In the genomic region with DNA sequence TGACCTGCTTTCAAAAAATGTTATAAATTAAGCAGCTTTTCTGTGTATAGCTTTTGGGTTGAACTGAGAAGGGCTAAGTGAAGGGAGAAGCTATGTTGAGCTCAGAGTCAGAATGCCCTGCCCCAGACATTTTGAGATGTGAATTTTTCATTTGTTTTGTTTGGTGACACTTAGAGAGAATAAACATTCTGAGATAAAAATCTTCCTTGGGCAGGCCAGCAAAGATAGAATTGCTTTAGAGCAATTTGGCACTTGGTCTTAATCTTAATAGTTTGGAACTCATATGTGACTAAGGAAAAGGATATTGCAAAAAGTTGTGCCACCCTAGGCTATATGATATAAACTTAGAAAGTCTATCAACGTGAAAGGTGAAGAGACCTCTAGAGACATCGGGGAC, we compare ENCODE assay signal across 25 cellular contexts. TPM values are rescaled to one million over a fixed set of nuclear protein-coding genes. Genes with fewer than 3 reads are reported as not detected.
DNase-seq lines count a peak whose midpoint lies in the region; ATAC-seq lines count a peak whose summit lies in the region.
"Had no signal": no experiment of that assay in that cellular context is flagged by ENCODE, and none has a peak within 500 bp of the region (broad histone marks: within the 10 kb centered on the region; RNA-seq: fewer than 3 reads in every experiment).

No MANE protein-coding gene starts in this region.

- no peak for DNase-seq in activated CD8-positive, alpha-beta memory T cell treated with anti-CD3 and anti-CD28 coated beads, Interleukin-2, amount 10 ng/mL, durations not matched to agents 7 days and 5 days
- no peak for DNase-seq in activated CD8-positive, alpha-beta memory T cell treated with anti-CD3 and anti-CD28 coated beads for 24 hours
- DNase-seq in EH (ENCODE audit: low read depth) (peak; percentile 24), KG1 (lab: John Stamatoyannopoulos, UW) (no peak), left lobe of liver (ENCODE audit: low spot score) (no peak)
- no peak for DNase-seq in activated T-helper 1 cell treated with anti-CD3 and anti-CD28 coated beads, Interleukin-12 subunit alpha, Interleukin-12 subunit beta, Interleukin-2, Interleukin-4 antibody, amounts not matched to agents 30 ng/mL and 10 ng/mL and 1 ng/mL, durations not matched to agents 14 hours and 24 hours and 36 hours (ENCODE audit: low spot score)
- no peak for DNase-seq in natural killer cell treated with Interleukin-12 subunit alpha and Interleukin-12 subunit beta and Interleukin-15 and Interleukin-18, amount 100 ng/mL, for 72 hours (ENCODE audit: low spot score)
- DNase-seq: ACHN; activated CD4-positive, CD25-positive, alpha-beta regulatory T cell treated with anti-CD3 and anti-CD28 coated beads, Interleukin-2, amount 50 U/mL, for 72 hours; activated effector memory CD4-positive, alpha-beta T cell treated with anti-CD3 and anti-CD28 coated beads, Interleukin-2, amount 50 U/mL, for 16 hours; COR-L47; DMS53; GDM1; IMR-90; left ventricle myocardium inferior; NCI-H1105 treated with DMSO at 0.1 percent for 48 hours; NCI-H2029 treated with DMSO at 0.1 percent for 48 hours; NCI-H226; NCI-H69; occipital lobe; Peyer's patch; SHP77 treated with DMSO at 0.1 percent for 48 hours; tibial artery had no signal

- H3K36me3 Mint-ChIP-seq in activated CD8-positive, alpha-beta memory T cell treated with anti-CD3 and anti-CD28 coated beads, Interleukin-2, amount 10 ng/mL, durations not matched to agents 7 days and 5 days = peaks cover 58% of the 10 kb centered on the region
- H3K36me3 Mint-ChIP-seq in activated T-helper 1 cell treated with anti-CD3 and anti-CD28 coated beads, Interleukin-12 subunit alpha, Interleukin-12 subunit beta, Interleukin-2, Interleukin-4 antibody, amounts not matched to agents 30 ng/mL and 10 ng/mL and 1 ng/mL, durations not matched to agents 14 hours and 24 hours and 36 hours (ENCODE audit: low read depth) = peaks cover 51% of the 10 kb centered on the region
- peaks cover 37% of the 10 kb centered on the region for H3K36me3 Mint-ChIP-seq in natural killer cell treated with Interleukin-12 subunit alpha and Interleukin-12 subunit beta and Interleukin-15 and Interleukin-18, amount 100 ng/mL, for 72 hours

- H3K9me3 Mint-ChIP-seq in activated CD8-positive, alpha-beta memory T cell treated with anti-CD3 and anti-CD28 coated beads, Interleukin-2, amount 10 ng/mL, durations not matched to agents 7 days and 5 days (ENCODE audit: low read depth) = no peaks in the 10 kb centered on the region
- no peaks in the 10 kb centered on the region for H3K9me3 Mint-ChIP-seq in activated T-helper 1 cell treated with anti-CD3 and anti-CD28 coated beads, Interleukin-12 subunit alpha, Interleukin-12 subunit beta, Interleukin-2, Interleukin-4 antibody, amounts not matched to agents 30 ng/mL and 10 ng/mL and 1 ng/mL, durations not matched to agents 14 hours and 24 hours and 36 hours
- H3K9me3 Mint-ChIP-seq in natural killer cell treated with Interleukin-12 subunit alpha and Interleukin-12 subunit beta and Interleukin-15 and Interleukin-18, amount 100 ng/mL, for 72 hours = no peaks in the 10 kb centered on the region

- H3K27ac Mint-ChIP-seq in activated CD8-positive, alpha-beta memory T cell treated with anti-CD3 and anti-CD28 coated beads, Interleukin-2, amount 10 ng/mL, durations not matched to agents 7 days and 5 days = peak overlapping the region; percentile 81
- peak overlapping the region; percentile 85 for H3K27ac Mint-ChIP-seq in activated T-helper 1 cell treated with anti-CD3 and anti-CD28 coated beads, Interleukin-12 subunit alpha, Interleukin-12 subunit beta, Interleukin-2, Interleukin-4 antibody, amounts not matched to agents 30 ng/mL and 10 ng/mL and 1 ng/mL, durations not matched to agents 14 hours and 24 hours and 36 hours
- H3K27ac Mint-ChIP-seq in natural killer cell treated with Interleukin-12 subunit alpha and Interleukin-12 subunit beta and Interleukin-15 and Interleukin-18, amount 100 ng/mL, for 72 hours = peak overlapping the region in 1 of 2 donors; percentile 65

- peak; percentile 7 for ATAC-seq in activated CD8-positive, alpha-beta memory T cell treated with anti-CD3 and anti-CD28 coated beads, Interleukin-2, amount 10 ng/mL, durations not matched to agents 7 days and 5 days
- no peak for ATAC-seq in natural killer cell treated with Interleukin-12 subunit alpha and Interleukin-12 subunit beta and Interleukin-15 and Interleukin-18, amount 100 ng/mL, for 72 hours
- ATAC-seq in HG03139 (IDR thresholded peaks at IDR 0.05; ENCODE audit: unreplicated experiment) = no peak
- ATAC-seq in left lobe of liver = no peak

- intact Hi-C loops in activated T-helper 1 cell treated with anti-CD3 and anti-CD28 coated beads, Interleukin-12 subunit alpha, Interleukin-12 subunit beta, Interleukin-2, Interleukin-4 antibody, amounts not matched to agents 30 ng/mL and 10 ng/mL and 1 ng/mL, durations not matched to agents 14 hours and 24 hours and 36 hours (cut with micrococcal nuclease) = loop anchor here (2.0 to 5.0 kb wide), 4 partner anchors 15 to 211 kb away; no protein-coding TSS in a partner anchor

- CTCF ChIA-PET in activated CD8-positive, alpha-beta memory T cell treated with anti-CD3 and anti-CD28 coated beads, Interleukin-2, amount 10 ng/mL, durations not matched to agents 7 days and 5 days (lab: Charles Lee) = interaction anchor here (1.0 to 4.3 kb wide), 3 partner anchors 15 to 47 kb away, joined by 3 to 17 read pairs (median 3); no protein-coding TSS in a partner anchor

- peak overlapping the region; percentile 9 for H3K4me3 Mint-ChIP-seq in activated CD8-positive, alpha-beta memory T cell treated with anti-CD3 and anti-CD28 coated beads, Interleukin-2, amount 10 ng/mL, durations not matched to agents 7 days and 5 days
- H3K4me3 Mint-ChIP-seq in activated T-helper 1 cell treated with anti-CD3 and anti-CD28 coated beads, Interleukin-12 subunit alpha, Interleukin-12 subunit beta, Interleukin-2, Interleukin-4 antibody, amounts not matched to agents 30 ng/mL and 10 ng/mL and 1 ng/mL, durations not matched to agents 14 hours and 24 hours and 36 hours = peak overlapping the region; percentile 57
- peak overlapping the region; percentile 60 for H3K4me3 Mint-ChIP-seq in natural killer cell treated with Interleukin-12 subunit alpha and Interleukin-12 subunit beta and Interleukin-15 and Interleukin-18, amount 100 ng/mL, for 72 hours

- no peaks in the 10 kb centered on the region for H3K27me3 Mint-ChIP-seq in activated CD8-positive, alpha-beta memory T cell treated with anti-CD3 and anti-CD28 coated beads, Interleukin-2, amount 10 ng/mL, durations not matched to agents 7 days and 5 days
- H3K27me3 Mint-ChIP-seq in activated T-helper 1 cell treated with anti-CD3 and anti-CD28 coated beads, Interleukin-12 subunit alpha, Interleukin-12 subunit beta, Interleukin-2, Interleukin-4 antibody, amounts not matched to agents 30 ng/mL and 10 ng/mL and 1 ng/mL, durations not matched to agents 14 hours and 24 hours and 36 hours (ENCODE audit: insufficient read depth) = no peaks in the 10 kb centered on the region
- no peaks in the 10 kb centered on the region for H3K27me3 Mint-ChIP-seq in natural killer cell treated with Interleukin-12 subunit alpha and Interleukin-12 subunit beta and Interleukin-15 and Interleukin-18, amount 100 ng/mL, for 72 hours

- peaks cover 39% of the 10 kb centered on the region for H3K4me1 Mint-ChIP-seq in activated CD8-positive, alpha-beta memory T cell treated with anti-CD3 and anti-CD28 coated beads, Interleukin-2, amount 10 ng/mL, durations not matched to agents 7 days and 5 days
- H3K4me1 Mint-ChIP-seq in activated T-helper 1 cell treated with anti-CD3 and anti-CD28 coated beads, Interleukin-12 subunit alpha, Interleukin-12 subunit beta, Interleukin-2, Interleukin-4 antibody, amounts not matched to agents 30 ng/mL and 10 ng/mL and 1 ng/mL, durations not matched to agents 14 hours and 24 hours and 36 hours (ENCODE audit: low read depth) = peaks cover 63% of the 10 kb centered on the region
- H3K4me1 Mint-ChIP-seq in natural killer cell treated with Interleukin-12 subunit alpha and Interleukin-12 subunit beta and Interleukin-15 and Interleukin-18, amount 100 ng/mL, for 72 hours (ENCODE audit: low read depth in 2 of 2) = peaks cover 33 to 46% of the 10 kb centered on the region in 2 donors

RNA-seq across cellular contexts. Expression of a gene that starts 30.2 kb away (rescaled TPM):
- total RNA-seq in activated CD8-positive, alpha-beta memory T cell treated with anti-CD3 and anti-CD28 coated beads, Interleukin-2, amount 10 ng/mL, durations not matched to agents 7 days and 5 days = 10 to 100 TPM; 47.0 to 73.6 TPM
- total RNA-seq in activated T-helper 1 cell treated with anti-CD3 and anti-CD28 coated beads, Interleukin-12 subunit alpha, Interleukin-12 subunit beta, Interleukin-2, Interleukin-4 antibody, amounts not matched to agents 30 ng/mL and 10 ng/mL and 1 ng/mL, durations not matched to agents 14 hours and 24 hours and 36 hours = 57.3 and 60.4 TPM in 2 replicates
- 100 to 1,000 TPM in 1 of 2 donors, 10 to 100 TPM in 1; 66.1 to 145 TPM for total RNA-seq in natural killer cell treated with Interleukin-12 subunit alpha and Interleukin-12 subunit beta and Interleukin-15 and Interleukin-18, amount 100 ng/mL, for 72 hours
- 0.18 TPM for total RNA-seq in left lobe of liver
- total RNA-seq: MCF 10A had no signal

Comparison
In these comparisons a context has a peak if more than half of its experiments do, and no peak if none do; other contexts are left out.
1. H3K4me3 Mint-ChIP-seq: peak in every context shown above with its lines; median percentile 60 in natural killer cell treated with Interleukin-12 subunit alpha and Interleukin-12 subunit beta and Interleukin-15 and Interleukin-18, amount 100 ng/mL, for 72 hours; 57 in activated T-helper 1 cell treated with anti-CD3 and anti-CD28 coated beads, Interleukin-12 subunit alpha, Interleukin-12 subunit beta, Interleukin-2, Interleukin-4 antibody, amounts not matched to agents 30 ng/mL and 10 ng/mL and 1 ng/mL, durations not matched to agents 14 hours and 24 hours and 36 hours; 9 in activated CD8-positive, alpha-beta memory T cell treated with anti-CD3 and anti-CD28 coated beads, Interleukin-2, amount 10 ng/mL, durations not matched to agents 7 days and 5 days.
2. RNA of a gene that starts 30.2 kb away (total RNA-seq): 66.1 to 145 TPM in natural killer cell treated with Interleukin-12 subunit alpha and Interleukin-12 subunit beta and Interleukin-15 and Interleukin-18, amount 100 ng/mL, for 72 hours, 47.0 to 73.6 TPM in activated CD8-positive, alpha-beta memory T cell treated with anti-CD3 and anti-CD28 coated beads, Interleukin-2, amount 10 ng/mL, durations not matched to agents 7 days and 5 days and 57.3 to 60.4 TPM in activated T-helper 1 cell treated with anti-CD3 and anti-CD28 coated beads, Interleukin-12 subunit alpha, Interleukin-12 subunit beta, Interleukin-2, Interleukin-4 antibody, amounts not matched to agents 30 ng/mL and 10 ng/mL and 1 ng/mL, durations not matched to agents 14 hours and 24 hours and 36 hours; 0.18 TPM in left lobe of liver (single experiment); every median in the first group is over 10 times any median in the second.